1 cellular context compared by ENCODE assay signal in the genomic region with DNA sequence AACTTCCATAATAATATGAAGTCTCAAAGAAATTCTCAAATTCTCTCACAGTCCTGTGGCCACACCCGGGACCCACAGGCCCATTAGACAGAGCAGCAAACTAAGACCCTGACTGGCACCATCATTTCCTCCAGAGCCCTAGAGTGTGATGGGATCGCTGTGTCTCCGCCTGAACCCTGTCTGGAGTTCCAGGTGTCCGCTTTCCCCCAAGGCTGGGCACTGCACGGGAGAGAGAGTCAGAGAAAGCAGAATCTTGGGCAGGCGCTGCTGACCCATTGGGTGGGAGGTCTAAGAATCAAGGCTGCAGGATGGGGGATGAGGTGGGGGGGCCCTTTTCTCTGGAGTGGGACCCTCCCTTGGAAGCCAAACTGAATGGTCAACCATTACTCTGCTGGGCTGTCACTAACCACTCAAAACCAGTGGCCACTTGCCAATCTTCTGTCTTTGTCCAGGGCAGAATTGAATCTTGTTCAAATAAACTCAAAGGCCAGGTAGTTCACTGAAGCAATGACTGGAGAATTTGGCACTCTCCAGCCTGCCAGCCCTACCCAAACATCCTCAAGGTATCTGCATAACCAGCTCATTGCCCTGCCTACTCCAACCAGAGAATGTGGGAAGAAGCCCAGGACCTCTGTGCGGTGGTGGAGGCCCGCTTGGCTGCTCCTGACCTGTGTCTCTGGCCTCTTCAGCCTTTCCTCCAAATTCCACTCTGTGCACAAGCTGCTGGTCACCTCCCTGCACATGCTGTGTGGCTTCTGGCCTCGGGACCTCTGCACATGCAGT.
A peak's percentile ranks its signal among the peaks of the same experiment; 100 is the strongest.
TF ChIP-seq lines count a peak whose summit lies in the region.

No MANE protein-coding gene starts in this region.

TF ChIP-seq in HepG2, 621 proteins besides CTCF, POLR2A, EP300 and RAD21 (continued from another document and continues in another):
- TF ChIP-seq TEAD2 (CRISPR knock-in tag; IDR thresholded peaks at IDR 0.05) = no peak
- TF ChIP-seq ZNF136 (CRISPR knock-in tag; IDR thresholded peaks at IDR 0.05; ENCODE audit: low read depth) = no peak
- TF ChIP-seq ZFP62 (CRISPR knock-in tag; IDR thresholded peaks at IDR 0.05) = no peak
- TF ChIP-seq, protein P1, sequence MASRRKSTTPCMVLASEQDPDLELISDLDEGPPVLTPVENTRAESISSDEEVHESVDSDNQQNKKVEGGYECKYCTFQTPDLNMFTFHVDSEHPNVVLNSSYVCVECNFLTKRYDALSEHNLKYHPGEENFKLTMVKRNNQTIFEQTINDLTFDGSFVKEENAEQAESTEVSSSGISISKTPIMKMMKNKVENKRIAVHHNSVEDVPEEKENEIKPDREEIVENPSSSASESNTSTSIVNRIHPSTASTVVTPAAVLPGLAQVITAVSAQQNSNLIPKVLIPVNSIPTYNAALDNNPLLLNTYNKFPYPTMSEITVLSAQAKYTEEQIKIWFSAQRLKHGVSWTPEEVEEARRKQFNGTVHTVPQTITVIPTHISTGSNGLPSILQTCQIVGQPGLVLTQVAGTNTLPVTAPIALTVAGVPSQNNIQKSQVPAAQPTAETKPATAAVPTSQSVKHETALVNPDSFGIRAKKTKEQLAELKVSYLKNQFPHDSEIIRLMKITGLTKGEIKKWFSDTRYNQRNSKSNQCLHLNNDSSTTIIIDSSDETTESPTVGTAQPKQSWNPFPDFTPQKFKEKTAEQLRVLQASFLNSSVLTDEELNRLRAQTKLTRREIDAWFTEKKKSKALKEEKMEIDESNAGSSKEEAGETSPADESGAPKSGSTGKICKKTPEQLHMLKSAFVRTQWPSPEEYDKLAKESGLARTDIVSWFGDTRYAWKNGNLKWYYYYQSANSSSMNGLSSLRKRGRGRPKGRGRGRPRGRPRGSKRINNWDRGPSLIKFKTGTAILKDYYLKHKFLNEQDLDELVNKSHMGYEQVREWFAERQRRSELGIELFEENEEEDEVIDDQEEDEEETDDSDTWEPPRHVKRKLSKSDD (CRISPR knock-in tag; IDR thresholded peaks at IDR 0.05; ENCODE audit: low read depth) = no peak
- TF ChIP-seq, protein P2, sequence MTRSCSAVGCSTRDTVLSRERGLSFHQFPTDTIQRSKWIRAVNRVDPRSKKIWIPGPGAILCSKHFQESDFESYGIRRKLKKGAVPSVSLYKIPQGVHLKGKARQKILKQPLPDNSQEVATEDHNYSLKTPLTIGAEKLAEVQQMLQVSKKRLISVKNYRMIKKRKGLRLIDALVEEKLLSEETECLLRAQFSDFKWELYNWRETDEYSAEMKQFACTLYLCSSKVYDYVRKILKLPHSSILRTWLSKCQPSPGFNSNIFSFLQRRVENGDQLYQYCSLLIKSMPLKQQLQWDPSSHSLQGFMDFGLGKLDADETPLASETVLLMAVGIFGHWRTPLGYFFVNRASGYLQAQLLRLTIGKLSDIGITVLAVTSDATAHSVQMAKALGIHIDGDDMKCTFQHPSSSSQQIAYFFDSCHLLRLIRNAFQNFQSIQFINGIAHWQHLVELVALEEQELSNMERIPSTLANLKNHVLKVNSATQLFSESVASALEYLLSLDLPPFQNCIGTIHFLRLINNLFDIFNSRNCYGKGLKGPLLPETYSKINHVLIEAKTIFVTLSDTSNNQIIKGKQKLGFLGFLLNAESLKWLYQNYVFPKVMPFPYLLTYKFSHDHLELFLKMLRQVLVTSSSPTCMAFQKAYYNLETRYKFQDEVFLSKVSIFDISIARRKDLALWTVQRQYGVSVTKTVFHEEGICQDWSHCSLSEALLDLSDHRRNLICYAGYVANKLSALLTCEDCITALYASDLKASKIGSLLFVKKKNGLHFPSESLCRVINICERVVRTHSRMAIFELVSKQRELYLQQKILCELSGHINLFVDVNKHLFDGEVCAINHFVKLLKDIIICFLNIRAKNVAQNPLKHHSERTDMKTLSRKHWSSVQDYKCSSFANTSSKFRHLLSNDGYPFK (CRISPR knock-in tag; IDR thresholded peaks at IDR 0.05; ENCODE audit: borderline replicate concordance) = no peak; the same call in 1 of the 2 replicates
- TF ChIP-seq, protein P3, sequence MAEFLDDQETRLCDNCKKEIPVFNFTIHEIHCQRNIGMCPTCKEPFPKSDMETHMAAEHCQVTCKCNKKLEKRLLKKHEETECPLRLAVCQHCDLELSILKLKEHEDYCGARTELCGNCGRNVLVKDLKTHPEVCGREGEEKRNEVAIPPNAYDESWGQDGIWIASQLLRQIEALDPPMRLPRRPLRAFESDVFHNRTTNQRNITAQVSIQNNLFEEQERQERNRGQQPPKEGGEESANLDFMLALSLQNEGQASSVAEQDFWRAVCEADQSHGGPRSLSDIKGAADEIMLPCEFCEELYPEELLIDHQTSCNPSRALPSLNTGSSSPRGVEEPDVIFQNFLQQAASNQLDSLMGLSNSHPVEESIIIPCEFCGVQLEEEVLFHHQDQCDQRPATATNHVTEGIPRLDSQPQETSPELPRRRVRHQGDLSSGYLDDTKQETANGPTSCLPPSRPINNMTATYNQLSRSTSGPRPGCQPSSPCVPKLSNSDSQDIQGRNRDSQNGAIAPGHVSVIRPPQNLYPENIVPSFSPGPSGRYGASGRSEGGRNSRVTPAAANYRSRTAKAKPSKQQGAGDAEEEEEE (CRISPR knock-in tag; IDR thresholded peaks at IDR 0.05; ENCODE audit: borderline replicate concordance) = no peak
- TF ChIP-seq NR3C1 (CRISPR knock-in tag; IDR thresholded peaks at IDR 0.05) = no peak
- no peak for TF ChIP-seq TGIF2 (CRISPR knock-in tag; IDR thresholded peaks at IDR 0.05)
- TF ChIP-seq, protein P4, sequence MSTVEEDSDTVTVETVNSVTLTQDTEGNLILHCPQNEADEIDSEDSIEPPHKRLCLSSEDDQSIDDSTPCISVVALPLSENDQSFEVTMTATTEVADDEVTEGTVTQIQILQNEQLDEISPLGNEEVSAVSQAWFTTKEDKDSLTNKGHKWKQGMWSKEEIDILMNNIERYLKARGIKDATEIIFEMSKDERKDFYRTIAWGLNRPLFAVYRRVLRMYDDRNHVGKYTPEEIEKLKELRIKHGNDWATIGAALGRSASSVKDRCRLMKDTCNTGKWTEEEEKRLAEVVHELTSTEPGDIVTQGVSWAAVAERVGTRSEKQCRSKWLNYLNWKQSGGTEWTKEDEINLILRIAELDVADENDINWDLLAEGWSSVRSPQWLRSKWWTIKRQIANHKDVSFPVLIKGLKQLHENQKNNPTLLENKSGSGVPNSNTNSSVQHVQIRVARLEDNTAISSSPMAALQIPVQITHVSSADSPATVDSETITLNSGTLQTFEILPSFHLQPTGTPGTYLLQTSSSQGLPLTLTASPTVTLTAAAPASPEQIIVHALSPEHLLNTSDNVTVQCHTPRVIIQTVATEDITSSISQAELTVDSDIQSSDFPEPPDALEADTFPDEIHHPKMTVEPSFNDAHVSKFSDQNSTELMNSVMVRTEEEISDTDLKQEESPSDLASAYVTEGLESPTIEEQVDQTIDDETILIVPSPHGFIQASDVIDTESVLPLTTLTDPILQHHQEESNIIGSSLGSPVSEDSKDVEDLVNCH (CRISPR knock-in tag; IDR thresholded peaks at IDR 0.05) = no peak
- peak; percentile 85; the same call in 1 of the 2 replicates for TF ChIP-seq ZMYM3 (CRISPR knock-in tag; IDR thresholded peaks at IDR 0.05)
- TF ChIP-seq, protein P5, sequence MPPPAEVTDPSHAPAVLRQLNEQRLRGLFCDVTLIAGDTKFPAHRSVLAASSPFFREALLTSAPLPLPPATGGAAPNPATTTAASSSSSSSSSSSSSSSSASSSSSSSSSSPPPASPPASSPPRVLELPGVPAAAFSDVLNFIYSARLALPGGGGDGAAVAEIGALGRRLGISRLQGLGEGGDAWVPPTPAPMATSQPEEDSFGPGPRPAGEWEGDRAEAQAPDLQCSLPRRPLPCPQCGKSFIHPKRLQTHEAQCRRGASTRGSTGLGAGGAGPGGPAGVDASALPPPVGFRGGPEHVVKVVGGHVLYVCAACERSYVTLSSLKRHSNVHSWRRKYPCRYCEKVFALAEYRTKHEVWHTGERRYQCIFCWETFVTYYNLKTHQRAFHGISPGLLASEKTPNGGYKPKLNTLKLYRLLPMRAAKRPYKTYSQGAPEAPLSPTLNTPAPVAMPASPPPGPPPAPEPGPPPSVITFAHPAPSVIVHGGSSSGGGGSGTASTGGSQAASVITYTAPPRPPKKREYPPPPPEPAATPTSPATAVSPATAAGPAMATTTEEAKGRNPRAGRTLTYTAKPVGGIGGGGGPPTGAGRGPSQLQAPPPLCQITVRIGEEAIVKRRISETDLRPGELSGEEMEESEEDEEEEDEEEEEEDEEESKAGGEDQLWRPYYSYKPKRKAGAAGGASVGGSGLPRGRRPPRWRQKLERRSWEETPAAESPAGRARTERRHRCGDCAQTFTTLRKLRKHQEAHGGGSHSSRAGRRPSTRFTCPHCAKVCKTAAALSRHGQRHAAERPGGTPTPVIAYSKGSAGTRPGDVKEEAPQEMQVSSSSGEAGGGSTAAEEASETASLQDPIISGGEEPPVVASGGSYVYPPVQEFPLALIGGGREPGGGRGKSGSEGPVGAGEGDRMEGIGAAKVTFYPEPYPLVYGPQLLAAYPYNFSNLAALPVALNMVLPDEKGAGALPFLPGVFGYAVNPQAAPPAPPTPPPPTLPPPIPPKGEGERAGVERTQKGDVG (CRISPR knock-in tag; IDR thresholded peaks at IDR 0.05; ENCODE audit: borderline replicate concordance) = no peak
- TF ChIP-seq KLF6 (CRISPR knock-in tag; IDR thresholded peaks at IDR 0.05) = no peak
- no peak for TF ChIP-seq ZNF777 (CRISPR knock-in tag; IDR thresholded peaks at IDR 0.05)
- TF ChIP-seq ZNF749 (CRISPR knock-in tag; IDR thresholded peaks at IDR 0.05; ENCODE audit: borderline replicate concordance) = no peak
- no peak for TF ChIP-seq SOX13 (IDR thresholded peaks at IDR 0.05)
- TF ChIP-seq SOX13 (CRISPR knock-in tag; conservative IDR thresholded peaks at IDR 0.05 in 1 of 2, IDR thresholded peaks at IDR 0.05 in 1 of 2) = peak in 1 of 2 experiments; percentile 43; a peak in 1 of 4 replicates
- no peak for TF ChIP-seq ZSCAN30 (CRISPR knock-in tag; IDR thresholded peaks at IDR 0.05)
- TF ChIP-seq, protein P6, sequence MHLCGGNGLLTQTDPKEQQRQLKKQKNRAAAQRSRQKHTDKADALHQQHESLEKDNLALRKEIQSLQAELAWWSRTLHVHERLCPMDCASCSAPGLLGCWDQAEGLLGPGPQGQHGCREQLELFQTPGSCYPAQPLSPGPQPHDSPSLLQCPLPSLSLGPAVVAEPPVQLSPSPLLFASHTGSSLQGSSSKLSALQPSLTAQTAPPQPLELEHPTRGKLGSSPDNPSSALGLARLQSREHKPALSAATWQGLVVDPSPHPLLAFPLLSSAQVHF (CRISPR knock-in tag; IDR thresholded peaks at IDR 0.05) = no peak
- TF ChIP-seq, protein P7, sequence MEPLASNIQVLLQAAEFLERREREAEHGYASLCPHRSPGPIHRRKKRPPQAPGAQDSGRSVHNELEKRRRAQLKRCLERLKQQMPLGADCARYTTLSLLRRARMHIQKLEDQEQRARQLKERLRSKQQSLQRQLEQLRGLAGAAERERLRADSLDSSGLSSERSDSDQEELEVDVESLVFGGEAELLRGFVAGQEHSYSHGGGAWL (CRISPR knock-in tag; IDR thresholded peaks at IDR 0.05) = no peak
- TF ChIP-seq, protein P8, sequence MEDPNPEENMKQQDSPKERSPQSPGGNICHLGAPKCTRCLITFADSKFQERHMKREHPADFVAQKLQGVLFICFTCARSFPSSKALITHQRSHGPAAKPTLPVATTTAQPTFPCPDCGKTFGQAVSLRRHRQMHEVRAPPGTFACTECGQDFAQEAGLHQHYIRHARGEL (CRISPR knock-in tag; IDR thresholded peaks at IDR 0.05) = no peak; the same call in 1 of the 2 replicates
- TF ChIP-seq SRSF1 (optimal IDR thresholded peaks at IDR 0.05; ENCODE audit: low read depth, low read length) = no peak
- no peak for TF ChIP-seq NFE2L1 (CRISPR knock-in tag; IDR thresholded peaks at IDR 0.05; ENCODE audit: borderline replicate concordance)
- TF ChIP-seq ARID2 (CRISPR knock-in tag; IDR thresholded peaks at IDR 0.05; ENCODE audit: borderline replicate concordance) = no peak
- no peak for TF ChIP-seq ZNF530 (CRISPR knock-in tag; IDR thresholded peaks at IDR 0.05; ENCODE audit: low read depth)
- no peak for TF ChIP-seq RFX5 (IDR thresholded peaks at IDR 0.05; ENCODE audit: low read depth, low read length)
- no peak for TF ChIP-seq JDP2 (CRISPR knock-in tag; IDR thresholded peaks at IDR 0.05; ENCODE audit: borderline replicate concordance)
- TF ChIP-seq DR1 (CRISPR knock-in tag; IDR thresholded peaks at IDR 0.05) = no peak
- TF ChIP-seq, protein P9, sequence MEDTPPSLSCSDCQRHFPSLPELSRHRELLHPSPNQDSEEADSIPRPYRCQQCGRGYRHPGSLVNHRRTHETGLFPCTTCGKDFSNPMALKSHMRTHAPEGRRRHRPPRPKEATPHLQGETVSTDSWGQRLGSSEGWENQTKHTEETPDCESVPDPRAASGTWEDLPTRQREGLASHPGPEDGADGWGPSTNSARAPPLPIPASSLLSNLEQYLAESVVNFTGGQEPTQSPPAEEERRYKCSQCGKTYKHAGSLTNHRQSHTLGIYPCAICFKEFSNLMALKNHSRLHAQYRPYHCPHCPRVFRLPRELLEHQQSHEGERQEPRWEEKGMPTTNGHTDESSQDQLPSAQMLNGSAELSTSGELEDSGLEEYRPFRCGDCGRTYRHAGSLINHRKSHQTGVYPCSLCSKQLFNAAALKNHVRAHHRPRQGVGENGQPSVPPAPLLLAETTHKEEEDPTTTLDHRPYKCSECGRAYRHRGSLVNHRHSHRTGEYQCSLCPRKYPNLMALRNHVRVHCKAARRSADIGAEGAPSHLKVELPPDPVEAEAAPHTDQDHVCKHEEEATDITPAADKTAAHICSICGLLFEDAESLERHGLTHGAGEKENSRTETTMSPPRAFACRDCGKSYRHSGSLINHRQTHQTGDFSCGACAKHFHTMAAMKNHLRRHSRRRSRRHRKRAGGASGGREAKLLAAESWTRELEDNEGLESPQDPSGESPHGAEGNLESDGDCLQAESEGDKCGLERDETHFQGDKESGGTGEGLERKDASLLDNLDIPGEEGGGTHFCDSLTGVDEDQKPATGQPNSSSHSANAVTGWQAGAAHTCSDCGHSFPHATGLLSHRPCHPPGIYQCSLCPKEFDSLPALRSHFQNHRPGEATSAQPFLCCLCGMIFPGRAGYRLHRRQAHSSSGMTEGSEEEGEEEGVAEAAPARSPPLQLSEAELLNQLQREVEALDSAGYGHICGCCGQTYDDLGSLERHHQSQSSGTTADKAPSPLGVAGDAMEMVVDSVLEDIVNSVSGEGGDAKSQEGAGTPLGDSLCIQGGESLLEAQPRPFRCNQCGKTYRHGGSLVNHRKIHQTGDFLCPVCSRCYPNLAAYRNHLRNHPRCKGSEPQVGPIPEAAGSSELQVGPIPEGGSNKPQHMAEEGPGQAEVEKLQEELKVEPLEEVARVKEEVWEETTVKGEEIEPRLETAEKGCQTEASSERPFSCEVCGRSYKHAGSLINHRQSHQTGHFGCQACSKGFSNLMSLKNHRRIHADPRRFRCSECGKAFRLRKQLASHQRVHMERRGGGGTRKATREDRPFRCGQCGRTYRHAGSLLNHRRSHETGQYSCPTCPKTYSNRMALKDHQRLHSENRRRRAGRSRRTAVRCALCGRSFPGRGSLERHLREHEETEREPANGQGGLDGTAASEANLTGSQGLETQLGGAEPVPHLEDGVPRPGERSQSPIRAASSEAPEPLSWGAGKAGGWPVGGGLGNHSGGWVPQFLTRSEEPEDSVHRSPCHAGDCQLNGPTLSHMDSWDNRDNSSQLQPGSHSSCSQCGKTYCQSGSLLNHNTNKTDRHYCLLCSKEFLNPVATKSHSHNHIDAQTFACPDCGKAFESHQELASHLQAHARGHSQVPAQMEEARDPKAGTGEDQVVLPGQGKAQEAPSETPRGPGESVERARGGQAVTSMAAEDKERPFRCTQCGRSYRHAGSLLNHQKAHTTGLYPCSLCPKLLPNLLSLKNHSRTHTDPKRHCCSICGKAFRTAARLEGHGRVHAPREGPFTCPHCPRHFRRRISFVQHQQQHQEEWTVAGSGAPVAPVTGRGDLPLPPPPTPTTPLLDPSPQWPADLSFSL (CRISPR knock-in tag; IDR thresholded peaks at IDR 0.05) = no peak; the same call in 1 of the 2 replicates
